Comparison of ENCODE assay signal across 23 cellular contexts in genomic region chr6:7879980-7880717, GRCh38. TPM values are rescaled to one million over a fixed set of nuclear protein-coding genes. Genes with fewer than 3 reads are reported as not detected.
DNase-seq lines count a peak whose midpoint lies in the region; ATAC-seq, FAIRE-seq and TF ChIP-seq lines count a peak whose summit lies in the region.
"Had no signal": no experiment of that assay in that cellular context is flagged by ENCODE, and none has a peak within 500 bp of the region (broad histone marks: within the 10 kb centered on the region; RNA-seq: fewer than 3 reads in every experiment).

No MANE protein-coding gene starts in this region.

- no peak overlapping the region for H3K9ac ChIP-seq in MM.1S (ENCODE audit: low read length)
- H3K9ac ChIP-seq in K562 (ENCODE audit: insufficient read depth in 1 of 2, low read depth in 2 of 2, low read length in 2 of 2) = no peak overlapping the region

- WGBS in K562 (ENCODE audit: insufficient coverage, low coverage, missing lambda C conversion rate) = 77% methylated on average over 13 of the region's 13 CpGs
- 89 to 91% methylated on average over 13 of the region's 13 CpGs for WGBS in heart right ventricle, 2 donors

- H3K4me2 ChIP-seq in MM.1S (ENCODE audit: low read depth, low read length) (no peak overlapping the region), K562 (ENCODE audit: insufficient read depth, low read length) (no peak overlapping the region)

- H3K27me3 ChIP-seq in MM.1S (replicated peaks; ENCODE audit: insufficient read depth, low read length) = no peaks in the 10 kb centered on the region
- no peaks in the 10 kb centered on the region; a peak in 1 of 5 replicates for H3K27me3 ChIP-seq in K562 (ENCODE audit: control insufficient read depth in 2 of 2, insufficient read depth in 2 of 2, low read length in 2 of 2)
- no peaks in the 10 kb centered on the region for H3K27me3 ChIP-seq in heart right ventricle

- FAIRE-seq in K562 (lab: Jason Lieb, UNC) = no peak
- FAIRE-seq: G401.6, HTR-8/SVneo had no signal

- H3K79me2 ChIP-seq in MM.1S (ENCODE audit: low read length) (peaks cover 7% of the 10 kb centered on the region; the same call in 1 of the 2 replicates), K562 (ENCODE audit: control insufficient read depth, insufficient read depth, low read length) (no peaks in the 10 kb centered on the region)

- no peak overlapping the region for H2AFZ ChIP-seq in MM.1S (ENCODE audit: low read length)
- no peak overlapping the region for H2AFZ ChIP-seq in K562 (ENCODE audit: low read depth, low read length)

- no peak for TF ChIP-seq RAD21 in K562 (CRISPR knock-in tag; conservative IDR thresholded peaks at IDR 0.05 in 1 of 2, IDR thresholded peaks at IDR 0.05 in 1 of 2)

- no peaks in the 10 kb centered on the region for H3K4me1 ChIP-seq in MM.1S (ENCODE audit: low read length)
- no peaks in the 10 kb centered on the region for H3K4me1 ChIP-seq in K562 (replicated peaks in 1 of 2; ENCODE audit: control insufficient read depth in 2 of 2, insufficient read depth in 2 of 2, low read length in 2 of 2)
- no peaks in the 10 kb centered on the region for H3K4me1 ChIP-seq in heart right ventricle
- H3K4me1 ChIP-seq: Caco-2 had no signal

- in situ Hi-C loops in K562 (cut with MboI) = no loop called here

- ATAC-seq in Right ventricle myocardium inferior (no peak), K562 (no peak), GM21786 (IDR thresholded peaks at IDR 0.05; ENCODE audit: unreplicated experiment) (no peak), GM21576 (IDR thresholded peaks at IDR 0.05; ENCODE audit: unreplicated experiment) (no peak), heart right ventricle (no peak)
- ATAC-seq: CD8-positive, alpha-beta T cell; HCT116 had no signal

- H3F3A ChIP-seq in MM.1S (ENCODE audit: insufficient read depth, low read length) = peaks cover 100% of the 10 kb centered on the region

- no peaks in the 10 kb centered on the region for H3K9me2 ChIP-seq in MM.1S (replicated peaks; ENCODE audit: insufficient read depth, low read length)

- TF ChIP-seq EP300 in K562 (IDR thresholded peaks at IDR 0.05; ENCODE audit: low read length) = no peak

- intact Hi-C loops in cardiac septum (cut with DNase I) = no loop called here
- intact Hi-C loops in Right ventricle myocardium inferior (cut with DNase I) = no loop called here
- intact Hi-C loops in K562 (cut with micrococcal nuclease) = no loop called here
- intact Hi-C loops in heart right ventricle (cut with DNase I) = no loop called here

- peak overlapping the region; percentile 100; the same call in 1 of the 2 replicates for H3K27ac ChIP-seq in MM.1S (ENCODE audit: low read length)
- no peak overlapping the region for H3K27ac ChIP-seq in K562 (ENCODE audit: extremely low read depth, low read depth, low read length)
- no peak overlapping the region for H3K27ac ChIP-seq in heart right ventricle
- H3K27ac ChIP-seq: 22Rv1, C4-2B had no signal

- CTCF ChIA-PET in K562 (lab: Yijun Ruan, JAX; ENCODE audit: low intra/inter-chr PET ratio) = no interaction called here

- H3K36me3 ChIP-seq in MM.1S (replicated peaks; ENCODE audit: insufficient read depth, low read length) (peaks cover 38% of the 10 kb centered on the region), K562 (ENCODE audit: control insufficient read depth, insufficient read depth, low read length) (peaks cover 46% of the 10 kb centered on the region), heart right ventricle (peaks cover 2 to 67% (median 45%) of the 10 kb centered on the region in 9 donors)

- DNase-seq in cardiac septum (ENCODE audit: low spot score) (peak; percentile 47), Right ventricle myocardium inferior (ENCODE audit: missing footprints) (no peak), MM.1S (peak; percentile 36), K562 (ENCODE audit: extremely low read depth in 1 of 4, low spot score in 3 of 4) (no peak), heart right ventricle (no peak)
- DNase-seq: Caco-2; CD8-positive, alpha-beta T cell; NCI-H1092; NCI-H1417 treated with DMSO at 0.1 percent for 48 hours; NCI-H1694 treated with DMSO at 0.1 percent for 48 hours; NCI-H2081; NCI-H2227 treated with DMSO at 0.1 percent for 48 hours; NCI-H510A; NCI-H69; SHP77; T-helper 1 cell had no signal

- POLR2A ChIA-PET in K562 (lab: Yijun Ruan, JAX) = interaction anchor here (0.7 to 4.0 kb wide), 5 partner anchors 8 to 71 kb away, joined by 3 to 12 read pairs (median 7); no protein-coding TSS in a partner anchor

- no peak for TF ChIP-seq CTCF in MM.1S (IDR thresholded peaks at IDR 0.05; ENCODE audit: low read length)
- TF ChIP-seq CTCF in K562 (IDR thresholded peaks at IDR 0.05 in 2 of 3, conservative IDR thresholded peaks at IDR 0.05 in 1 of 3; ENCODE audit: insufficient read depth in 2 of 3, low read depth in 1 of 3, low read length in 3 of 3) = no peak
- no peak for TF ChIP-seq CTCF in heart right ventricle (IDR thresholded peaks at IDR 0.05)

- H3K4me3 ChIP-seq in MM.1S (ENCODE audit: low read length) (no peak overlapping the region), K562 (no peak overlapping the region), heart right ventricle (no peak overlapping the region)

- H3K9me3 ChIP-seq in MM.1S (replicated peaks; ENCODE audit: insufficient read depth, low read length) (no peaks in the 10 kb centered on the region), K562 (replicated peaks; ENCODE audit: control insufficient read depth, insufficient read depth, low read depth, low read length) (no peaks in the 10 kb centered on the region), heart right ventricle (no peaks in the 10 kb centered on the region)
- H3K9me3 ChIP-seq: Caco-2 had no signal

- H3K9me1 ChIP-seq in K562 (ENCODE audit: control insufficient read depth, insufficient read depth, low read length) = peaks cover 3% of the 10 kb centered on the region

- no TSS peak for BruUV-seq in K562 (replicated peaks; lab: Mats Ljungman, UMichigan)

- H4K20me1 ChIP-seq in MM.1S (ENCODE audit: insufficient read depth, low read length) (peaks cover 61% of the 10 kb centered on the region), K562 (replicated peaks; ENCODE audit: control insufficient read depth, insufficient read depth, low read length) (peaks cover 2% of the 10 kb centered on the region; the same call in 1 of the 2 replicates)

- no peak for TF ChIP-seq POLR2A in K562 (conservative IDR thresholded peaks at IDR 0.05)

TF ChIP-seq in K562, 482 proteins besides CTCF, POLR2A, EP300 and RAD21 (continues in another document):
- TF ChIP-seq POLR2AphosphoS5 (IDR thresholded peaks at IDR 0.05; ENCODE audit: control insufficient read depth, insufficient read depth, low read depth, low read length) = 0 out of 2 replicates have a peak, but pooled peaks have one; percentile 9
- TF ChIP-seq L3MBTL2 (IDR thresholded peaks at IDR 0.05) = no peak
- TF ChIP-seq HDAC2 (IDR thresholded peaks at IDR 0.05) = no peak
- no peak for TF ChIP-seq CBX3 (IDR thresholded peaks at IDR 0.05; ENCODE audit: borderline replicate concordance in 1 of 2, low read length in 2 of 2)
- no peak for TF ChIP-seq ZNF644 (tag; IDR thresholded peaks at IDR 0.05; ENCODE audit: low read depth)
- peak; percentile 22; the same call in 1 of the 2 replicates for TF ChIP-seq POLR2G (IDR thresholded peaks at IDR 0.05; ENCODE audit: low read depth, low read length)
- no peak for TF ChIP-seq ZNF133 (CRISPR knock-in tag; IDR thresholded peaks at IDR 0.05)
- 0 out of 2 replicates have a peak, but pooled peaks have one; percentile 9 for TF ChIP-seq PHF8 (IDR thresholded peaks at IDR 0.05; ENCODE audit: borderline replicate concordance, low read length)
- TF ChIP-seq ZNF512 (tag; IDR thresholded peaks at IDR 0.05) = no peak
- no peak for TF ChIP-seq BRD4 (IDR thresholded peaks at IDR 0.05)

RNA-seq across cellular contexts. Expression of gene TXNDC5, which starts 30.4 kb away (rescaled TPM):
- total RNA-seq in cardiac septum (50.8 TPM), Right ventricle myocardium inferior (42.0 TPM), K562 (2014; rRNA removed) (136 and 163 TPM in 2 replicates), K562 (2014; rRNA removed; fragmentation: Illumina TruSeq; extraction: Trizol) (133 and 142 TPM in 2 replicates), K562 (2015; rRNA removed; fragmentation: Illumina TruSeq; extraction: Trizol) (145 and 151 TPM in 2 replicates), K562 (2021) (137 and 139 TPM in 2 replicates), heart right ventricle (10 to 100 TPM; 26.7 to 78.0 (median 38.3) TPM)
- total RNA-seq in K562 (2011; cell fraction: chromatin; rRNA removed; ENCODE audit: low replicate concordance) = 113 and 119 TPM in 2 replicates
- 126 TPM in 2 replicates for total RNA-seq in K562 (2011; cell fraction: nucleolus; rRNA removed)
- total RNA-seq in K562 (2011; cell fraction: nucleoplasm; rRNA removed) = 204 and 291 TPM in 2 replicates
- polyA plus RNA-seq in K562 (2011; rRNA removed) (148 and 164 TPM in 2 replicates), K562 (2014; fragmentation: Illumina TruSeq; extraction: Trizol) (146 and 156 TPM in 2 replicates), K562 (2014; fragmentation: Nextera tagmentation; extraction: Ambion mirVana) (10 to 100 TPM; 33.9 to 44.0 TPM), K562 (2014; rRNA removed) (101 and 125 TPM in 2 replicates), heart right ventricle (10 to 100 TPM; 26.5 to 65.6 TPM)
- polyA plus RNA-seq in K562 (2011; cell fraction: cytosol; rRNA removed) = 93.6 and 158 TPM in 2 replicates
- 77.6 and 108 TPM in 2 replicates for polyA plus RNA-seq in K562 (2011; cell fraction: nucleus; rRNA removed)
- 111 and 153 TPM in 2 replicates for polyA plus RNA-seq in K562 (2012)
- polyA minus RNA-seq in K562 (2011; rRNA and poly(A)+ RNA removed) = 135 and 149 TPM in 2 replicates
- polyA minus RNA-seq in K562 (2011; cell fraction: cytosol; rRNA and poly(A)+ RNA removed) = 72.4 and 78.1 TPM in 2 replicates
- 27.7 and 54.0 TPM in 2 replicates for polyA minus RNA-seq in K562 (2011; cell fraction: nucleus; rRNA and poly(A)+ RNA removed)

Comparison
In these comparisons a context has a peak if more than half of its experiments do, and no peak if none do; other contexts are left out.
1. DNase-seq: peak in cardiac septum (single experiment) and MM.1S (single experiment); none in Right ventricle myocardium inferior (single experiment), K562 (0 of 4) and heart right ventricle (0 of 2).